17 cellular contexts compared by ENCODE assay signal in genomic region chr18:69755041-69755440, GRCh38.
DNase-seq lines count a peak whose midpoint lies in the region; ATAC-seq, FAIRE-seq and TF ChIP-seq lines count a peak whose summit lies in the region.
"Had no signal": no experiment of that assay in that cellular context is flagged by ENCODE, and none has a peak within 500 bp of the region (broad histone marks: within the 10 kb centered on the region; RNA-seq: fewer than 3 reads in every experiment).

No MANE protein-coding gene starts in this region.

- no peaks in the 10 kb centered on the region for H3K27me3 Mint-ChIP-seq in T-helper 17 cell
- H3K27me3 Mint-ChIP-seq: CD4-positive, alpha-beta memory T cell had no signal

- H3K4me1 ChIP-seq in HepG2 (ENCODE audit: insufficient read depth, low read length) (peaks cover 71% of the 10 kb centered on the region), right lobe of liver (no peaks in the 10 kb centered on the region), trophoblast cell (ENCODE audit: control insufficient read depth in 1 of 2, insufficient read depth in 2 of 2, low read length in 2 of 2) (no peaks in the 10 kb centered on the region)
- H3K4me1 ChIP-seq: HAP-1 had no signal

- H3K79me2 ChIP-seq in HepG2 (ENCODE audit: insufficient read depth, low read length) = no peaks in the 10 kb centered on the region
- no peaks in the 10 kb centered on the region for H3K79me2 ChIP-seq in trophoblast cell (ENCODE audit: control insufficient read depth, insufficient read depth, low read length, poor library complexity)

- no peak overlapping the region for H4K8ac ChIP-seq in trophoblast cell (ENCODE audit: low read depth, low read length)

- no peak overlapping the region for H3K27ac Mint-ChIP-seq in T-helper 17 cell

- H3K4me3 Mint-ChIP-seq in T-helper 17 cell = no peak overlapping the region

- no peak for TF ChIP-seq POLR2A in HepG2 (IDR thresholded peaks at IDR 0.05; ENCODE audit: insufficient read depth in 1 of 2, low read depth in 2 of 2, low read length in 2 of 2)
- no peak for TF ChIP-seq POLR2A in right lobe of liver (IDR thresholded peaks at IDR 0.05)

- H3K4ac ChIP-seq in trophoblast cell (ENCODE audit: low read depth, low read length) = no peak overlapping the region

- CTCF ChIA-PET in HepG2 (lab: Yijun Ruan, JAX; ENCODE audit: low intra/inter-chr PET ratio, low total read pairs) = no interaction called here

- no peaks in the 10 kb centered on the region for H3K79me1 ChIP-seq in trophoblast cell (ENCODE audit: low read length)

- H3K27ac ChIP-seq in HepG2 (ENCODE audit: extremely low read length, insufficient read depth, low read length) (peak overlapping the region; percentile 92), right lobe of liver (no peak overlapping the region), trophoblast cell (ENCODE audit: low read depth, low read length) (no peak overlapping the region)
- H3K27ac ChIP-seq: A549, HL-60 had no signal

- no TSS peak for BruUV-seq in HepG2 (replicated peaks; lab: Mats Ljungman, UMichigan)

- ATAC-seq in HepG2 = no peak
- no peak for ATAC-seq in right lobe of liver
- ATAC-seq in HG03571 (IDR thresholded peaks at IDR 0.05; ENCODE audit: unreplicated experiment) = no peak
- no peak for ATAC-seq in T-helper 17 cell
- ATAC-seq: A549, K562 had no signal

- intact Hi-C loops in HepG2 (cut with micrococcal nuclease; ENCODE audit: unreplicated experiment) = loop anchor here (10.0 kb wide), 1 partner anchor 70 kb away; no protein-coding TSS in a partner anchor
- intact Hi-C loops in right lobe of liver (cut with DNase I) = no loop called here

- H4K20me1 ChIP-seq in HepG2 (ENCODE audit: insufficient read depth, low read length) = no peaks in the 10 kb centered on the region

- TF ChIP-seq EP300 in HepG2 (IDR thresholded peaks at IDR 0.05; ENCODE audit: low read depth in 2 of 2, low read length in 2 of 2) = no peak
- TF ChIP-seq EP300 in HepG2 (CRISPR knock-in tag; IDR thresholded peaks at IDR 0.05; ENCODE audit: borderline replicate concordance) = no peak

- peaks cover 1% of the 10 kb centered on the region for H3K36me3 Mint-ChIP-seq in T-helper 17 cell (ENCODE audit: low read depth)

- peaks cover 16% of the 10 kb centered on the region; the same call in 1 of the 2 replicates for H3K9me3 ChIP-seq in HepG2 (ENCODE audit: low read length)
- H3K9me3 ChIP-seq in right lobe of liver = no peaks in the 10 kb centered on the region
- no peaks in the 10 kb centered on the region for H3K9me3 ChIP-seq in trophoblast cell (ENCODE audit: insufficient read depth, low read depth, low read length)
- peaks cover under 1% of the 10 kb centered on the region for H3K9me3 ChIP-seq in T-helper 17 cell (ENCODE audit: control insufficient read depth, low read length, poor library complexity, severe bottlenecking)
- H3K9me3 ChIP-seq: A549, HAP-1 had no signal

- FAIRE-seq in HepG2 (lab: Jason Lieb, UNC) = no peak
- FAIRE-seq: A549, GM12891, H1, K562 had no signal

- DNase-seq in HepG2 (ENCODE audit: low spot score) = no peak
- DNase-seq in right lobe of liver = no peak
- peak; percentile 2 for DNase-seq in LHCN-M2 (ENCODE audit: low read depth)
- peak; percentile 41 for DNase-seq in astrocyte of the cerebellum (ENCODE audit: low read depth)
- no peak for DNase-seq in trophoblast cell
- no peak for DNase-seq in T-helper 17 cell
- DNase-seq: AML-193; C1 segment of cervical spinal cord; CD4-positive, alpha-beta memory T cell; DMS79 had no signal

- H3K14ac ChIP-seq in trophoblast cell (ENCODE audit: low read length) = no peak overlapping the region

- H3K36me3 ChIP-seq in HepG2 (replicated peaks in 1 of 2; ENCODE audit: control insufficient read depth in 1 of 2, insufficient read depth in 2 of 2, low read length in 2 of 2) (no peaks in the 10 kb centered on the region; a peak in 1 of 5 replicates), right lobe of liver (no peaks in the 10 kb centered on the region), trophoblast cell (ENCODE audit: control insufficient read depth in 1 of 2, insufficient read depth in 2 of 2, low read length in 2 of 2) (no peaks in the 10 kb centered on the region)
- H3K36me3 ChIP-seq: HAP-1 had no signal

- no peak overlapping the region for H2BK12ac ChIP-seq in trophoblast cell (ENCODE audit: low read length)

- H3K18ac ChIP-seq in trophoblast cell (ENCODE audit: low read length) = no peak overlapping the region

- H3K4me2 ChIP-seq in HepG2 (ENCODE audit: low read depth, low read length) (no peak overlapping the region), trophoblast cell (ENCODE audit: low read length) (no peak overlapping the region)
- H3K4me2 ChIP-seq: A549 had no signal

- H4K12ac ChIP-seq in trophoblast cell (ENCODE audit: low read depth, low read length) = no peak overlapping the region

- H2BK120ac ChIP-seq in trophoblast cell (ENCODE audit: insufficient read depth, low read length, poor library complexity) = no peak overlapping the region

- no peak overlapping the region for H2AK5ac ChIP-seq in trophoblast cell (ENCODE audit: low read length)

- no peak overlapping the region for H4K91ac ChIP-seq in trophoblast cell (ENCODE audit: low read depth, low read length)

- no peak for TF ChIP-seq RAD21 in HepG2 (CRISPR knock-in tag; IDR thresholded peaks at IDR 0.05)

- H3K4me1 Mint-ChIP-seq in T-helper 17 cell = peaks cover 8% of the 10 kb centered on the region

- no peaks in the 10 kb centered on the region for H3K27me3 ChIP-seq in HepG2 (ENCODE audit: control insufficient read depth in 1 of 2, insufficient read depth in 2 of 2, low read length in 2 of 2)
- H3K27me3 ChIP-seq in right lobe of liver = no peaks in the 10 kb centered on the region
- no peaks in the 10 kb centered on the region for H3K27me3 ChIP-seq in trophoblast cell (ENCODE audit: insufficient read depth, low read length)

- 92% methylated on average over 2 of the region's 2 CpGs for WGBS in HepG2 (ENCODE audit: low lambda C conversion rate)
- WGBS in right lobe of liver (ENCODE audit: insufficient coverage, low coverage, low lambda C conversion rate, missing lambda C conversion rate) = 45% methylated on average over 2 of the region's 2 CpGs
- no CpG with 5 or more reads among the region's 2 CpGs for WGBS in trophoblast cell (ENCODE audit: extremely low coverage, insufficient coverage, insufficient read length)

- H3K9ac ChIP-seq in HepG2 (ENCODE audit: insufficient read depth, low read depth, low read length) (no peak overlapping the region), trophoblast cell (ENCODE audit: low read length) (no peak overlapping the region)

- no peak for TF ChIP-seq CTCF in HepG2 (CRISPR knock-in tag; IDR thresholded peaks at IDR 0.05)
- TF ChIP-seq CTCF in right lobe of liver (IDR thresholded peaks at IDR 0.05) = no peak
- TF ChIP-seq CTCF in astrocyte of the cerebellum (IDR thresholded peaks at IDR 0.05; ENCODE audit: low read depth, low read length, missing control alignments) = no peak

- POLR2A ChIA-PET in HepG2 (lab: Yijun Ruan, JAX) = no interaction called here

- H3K23ac ChIP-seq in trophoblast cell (ENCODE audit: low read length) = no peak overlapping the region

- no peak overlapping the region for H3K4me3 ChIP-seq in HepG2 (replicated peaks in 1 of 3; ENCODE audit: insufficient read depth in 1 of 3, low read depth in 2 of 3, low read length in 3 of 3)
- no peak overlapping the region for H3K4me3 ChIP-seq in right lobe of liver
- H3K4me3 ChIP-seq in astrocyte of the cerebellum (ENCODE audit: low read depth, low read length) = no peak overlapping the region
- H3K4me3 ChIP-seq in trophoblast cell (ENCODE audit: low read depth, low read length) = no peak overlapping the region
- H3K4me3 ChIP-seq: A549, HAP-1, K562 had no signal

- in situ Hi-C loops in HepG2 (cut with HindIII; ENCODE audit: extremely low pct_ligation_motif_present, low pct_unique_long_range_greater_than_20kb) = loop anchor here (25.0 kb wide), 1 partner anchor 393 kb away; no protein-coding TSS in a partner anchor
- in situ Hi-C loops in astrocyte of the cerebellum (cut with HindIII; ENCODE audit: low sequenced_read_pairs) = no loop called here

- no peak overlapping the region for H2BK5ac ChIP-seq in trophoblast cell (ENCODE audit: low read depth, low read length, poor library complexity)

- H2AFZ ChIP-seq in HepG2 (ENCODE audit: low read length) (no peak overlapping the region), trophoblast cell (ENCODE audit: insufficient read depth, low read length, poor library complexity) (no peak overlapping the region)

TF ChIP-seq in HepG2, 621 proteins besides CTCF, POLR2A, EP300 and RAD21 (continues in another document):
- TF ChIP-seq E2F5 (CRISPR knock-in tag; conservative IDR thresholded peaks at IDR 0.05) (no peak), RBFOX2 (IDR thresholded peaks at IDR 0.05; ENCODE audit: low read depth, low read length) (no peak), TCF7L2 (IDR thresholded peaks at IDR 0.05; ENCODE audit: low read depth, low read length) (no peak), MAFG (CRISPR knock-in tag; IDR thresholded peaks at IDR 0.05) (no peak), TOE1 (CRISPR knock-in tag; IDR thresholded peaks at IDR 0.05) (no peak), ZNF136 (CRISPR knock-in tag; IDR thresholded peaks at IDR 0.05; ENCODE audit: low read depth) (no peak), SRSF4 (IDR thresholded peaks at IDR 0.05; ENCODE audit: low read depth, low read length, poor library complexity, severe bottlenecking) (no peak), ZNF629 (CRISPR knock-in tag; conservative IDR thresholded peaks at IDR 0.05) (no peak), CCDC6 (CRISPR knock-in tag; IDR thresholded peaks at IDR 0.05) (no peak)

Comparison
In these comparisons a context has a peak if more than half of its experiments do, and no peak if none do; other contexts are left out.
1. DNase-seq: peak in LHCN-M2 (single experiment) and astrocyte of the cerebellum (single experiment); none in HepG2 (single experiment), right lobe of liver (0 of 3), trophoblast cell (0 of 2) and T-helper 17 cell (0 of 3).